ENCODE assay signal across 8 cellular contexts in the genomic region with DNA sequence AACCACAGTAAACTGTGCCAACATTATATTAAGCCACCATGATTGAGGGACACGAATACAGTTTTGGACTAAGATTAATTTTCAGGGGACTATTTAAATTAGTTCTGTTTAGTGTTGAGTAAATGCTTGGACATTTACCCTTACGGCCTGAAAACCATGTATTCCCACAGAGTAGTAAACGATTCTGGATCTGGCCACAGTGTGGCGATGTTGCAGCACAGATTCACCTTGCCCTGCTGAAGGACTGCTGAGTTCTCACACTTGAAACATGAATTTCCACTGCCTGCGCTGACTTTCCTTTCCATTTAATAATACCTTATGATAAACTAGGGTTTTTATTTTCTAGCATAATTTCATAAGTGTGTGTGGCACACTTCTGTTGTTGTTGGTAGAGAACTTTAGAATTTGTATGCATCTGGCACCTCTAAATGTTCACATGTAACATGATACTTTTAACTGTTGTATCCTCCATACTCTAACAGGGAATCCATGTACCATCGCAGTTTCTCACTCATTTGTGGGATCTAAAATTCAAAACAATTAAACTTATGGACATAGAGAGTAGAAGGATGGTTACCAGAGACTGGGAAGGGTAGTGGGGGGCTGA. TPM values are rescaled to one million over a fixed set of nuclear protein-coding genes. Genes with fewer than 3 reads are reported as not detected.
DNase-seq lines count a peak whose midpoint lies in the region; ATAC-seq and TF ChIP-seq lines count a peak whose summit lies in the region.

No MANE protein-coding gene starts in this region.

- peak; percentile 93 for ATAC-seq in GM19043 (IDR thresholded peaks at IDR 0.05; ENCODE audit: low read depth, unreplicated experiment)
- ATAC-seq in HG03139 (IDR thresholded peaks at IDR 0.05; ENCODE audit: unreplicated experiment), result peak; percentile 92

- intact Hi-C loops in CD4-positive, alpha-beta memory T cell (cut with micrococcal nuclease), result loop anchor here (5.0 kb wide), 2 partner anchors 909 to 1979 kb away; no protein-coding TSS in a partner anchor

- H3K9me3 Mint-ChIP-seq in CD4-positive, alpha-beta memory T cell, result no peaks in the 10 kb centered on the region
- no peaks in the 10 kb centered on the region for H3K9me3 Mint-ChIP-seq in endothelial cell (ENCODE audit: unreplicated experiment)

- H3K4me1 Mint-ChIP-seq in CD4-positive, alpha-beta memory T cell, result no peaks in the 10 kb centered on the region
- no peaks in the 10 kb centered on the region for H3K4me1 Mint-ChIP-seq in endothelial cell (ENCODE audit: unreplicated experiment)

- CTCF ChIA-PET in CD4-positive, alpha-beta memory T cell (lab: Charles Lee; ENCODE audit: partially characterized antibody), result no interaction called here

- no peaks in the 10 kb centered on the region for H3K27me3 ChIP-seq in CD4-positive, alpha-beta memory T cell (ENCODE audit: insufficient read depth, low read length)

- H3K36me3 ChIP-seq in CD4-positive, alpha-beta memory T cell (ENCODE audit: insufficient read depth, low read length), result no peaks in the 10 kb centered on the region

- DNase-seq in CD4-positive, alpha-beta memory T cell, result peak in 4 of 5 donors; percentile 17 to 33 (median 20)
- DNase-seq in NCI-H446 treated with DMSO at 0.1 percent for 48 hours (lab: John Stamatoyannopoulos, UW) (peak; percentile 55), endothelial cell (ENCODE audit: low spot score) (peak; percentile 82), myocyte (ENCODE audit: low read depth) (peak; percentile 79), substantia nigra (lab: John Stamatoyannopoulos, UW) (peak in 46 of 49 donors; percentile 1 to 81 (median 54))
- DNase-seq in activated CD4-positive, alpha-beta T cell treated with anti-CD3 and anti-CD28 coated beads, Interleukin-2, amount 50 U/mL, for 48 hours, result peak; percentile 67 to 72

- H3K4me3 Mint-ChIP-seq in CD4-positive, alpha-beta memory T cell, result no peak overlapping the region
- H3K4me3 Mint-ChIP-seq in endothelial cell (ENCODE audit: unreplicated experiment), result no peak overlapping the region

- peak overlapping the region in 1 of 7 donors; percentile 14 for H3K27ac Mint-ChIP-seq in CD4-positive, alpha-beta memory T cell
- H3K27ac Mint-ChIP-seq in endothelial cell (ENCODE audit: unreplicated experiment), result no peak overlapping the region

- H3K4me1 ChIP-seq in CD4-positive, alpha-beta memory T cell (ENCODE audit: insufficient read depth, low read length), result no peaks in the 10 kb centered on the region

- POLR2A ChIA-PET in CD4-positive, alpha-beta memory T cell (lab: Charles Lee; ENCODE audit: partially characterized antibody), result no interaction called here

- H3K36me3 Mint-ChIP-seq in CD4-positive, alpha-beta memory T cell, result no peaks in the 10 kb centered on the region
- no peaks in the 10 kb centered on the region for H3K36me3 Mint-ChIP-seq in endothelial cell (ENCODE audit: low read depth, unreplicated experiment)

- H3K9me3 ChIP-seq in CD4-positive, alpha-beta memory T cell (ENCODE audit: control insufficient read depth in 1 of 2, low read length in 2 of 2), result no peaks in the 10 kb centered on the region

- H3K27me3 Mint-ChIP-seq in CD4-positive, alpha-beta memory T cell, result peaks cover 0 to 4% of the 10 kb centered on the region in 2 donors
- peaks cover 2% of the 10 kb centered on the region for H3K27me3 Mint-ChIP-seq in endothelial cell (ENCODE audit: unreplicated experiment)

- no peak overlapping the region for H3K27ac ChIP-seq in CD4-positive, alpha-beta memory T cell (ENCODE audit: low read depth, low read length)
- no peak overlapping the region for H3K27ac ChIP-seq in substantia nigra (ENCODE audit: low read depth, low read length, poor library complexity, severe bottlenecking)

- no peak overlapping the region for H3K4me3 ChIP-seq in CD4-positive, alpha-beta memory T cell (ENCODE audit: low read length in 2 of 2)

- TF ChIP-seq CTCF in endothelial cell (IDR thresholded peaks at IDR 0.05; ENCODE audit: unreplicated experiment), result peak; percentile 77

RNA-seq across cellular contexts. Expression of a gene that starts 53.9 kb away (rescaled TPM):
- 10 to 100 TPM; 36.5 to 38.5 TPM for total RNA-seq in CD4-positive, alpha-beta memory T cell
- polyA plus RNA-seq in CD4-positive, alpha-beta memory T cell, result 10 to 100 TPM; 19.0 to 24.2 TPM
- total RNA-seq in endothelial cell (ENCODE audit: unreplicated experiment) (21.8 TPM), myocyte (21.8 and 24.8 TPM in 2 replicates)
- polyA plus RNA-seq in myocyte (2012), result 11.5 TPM

Comparison
In these comparisons a context has a peak if more than half of its experiments do, and no peak if none do; other contexts are left out.
1. DNase-seq: peak in every context shown above with its lines; median percentile 82 in endothelial cell; 79 in myocyte; 70 in activated CD4-positive, alpha-beta T cell treated with anti-CD3 and anti-CD28 coated beads, Interleukin-2, amount 50 U/mL, for 48 hours; 55 in NCI-H446 treated with DMSO at 0.1 percent for 48 hours; 54 in substantia nigra; 20 in CD4-positive, alpha-beta memory T cell.